Comparison of ENCODE assay signal across 16 cellular contexts in genomic region chr7:17661982-17662585, GRCh38.
A peak's percentile ranks its signal among the peaks of the same experiment; 100 is the strongest.
DNase-seq lines count a peak whose midpoint lies in the region; ATAC-seq and TF ChIP-seq lines count a peak whose summit lies in the region.
"Had no signal": no experiment of that assay in that cellular context is flagged by ENCODE, and none has a peak within 500 bp of the region (broad histone marks: within the 10 kb centered on the region; RNA-seq: fewer than 3 reads in every experiment).

No MANE protein-coding gene starts in this region.

- no peaks in the 10 kb centered on the region for H3K79me2 ChIP-seq in SK-N-SH (ENCODE audit: insufficient read depth)

- peak overlapping the region; percentile 53; the same call in 1 of the 2 replicates for H2AFZ ChIP-seq in SK-N-SH (ENCODE audit: low read depth)

- ATAC-seq in right lobe of liver = no peak
- ATAC-seq: activated CD8-positive, alpha-beta memory T cell treated with anti-CD3 and anti-CD28 coated beads, Interleukin-2, amount 10 ng/mL, durations not matched to agents 7 days and 5 days had no signal

- intact Hi-C loops in right lobe of liver (cut with DNase I) = no loop called here

- peaks cover 6% of the 10 kb centered on the region for H3F3A ChIP-seq in SK-N-SH (replicated peaks; ENCODE audit: insufficient read depth)

- TF ChIP-seq EP300 in SK-N-SH (IDR thresholded peaks at IDR 0.05; ENCODE audit: borderline replicate concordance in 1 of 2, low read depth in 1 of 2, low read length in 1 of 2) (no peak), tibial nerve (IDR thresholded peaks at IDR 0.05) (no peak)

- H3K4me3 ChIP-seq in SK-N-SH (ENCODE audit: low read depth in 2 of 2, low read length in 1 of 2) (no peak overlapping the region), tibial nerve (no peak overlapping the region), right lobe of liver (no peak overlapping the region)

- peaks cover 22% of the 10 kb centered on the region for H3K9me3 Mint-ChIP-seq in mesothelial cell of epicardium
- no peaks in the 10 kb centered on the region for H3K9me3 Mint-ChIP-seq in activated CD4-positive, alpha-beta memory T cell treated with anti-CD3 and anti-CD28 coated beads, Interleukin-2, amount 10 ng/mL, durations not matched to agents 7 days and 5 days
- H3K9me3 Mint-ChIP-seq: central memory CD8-positive, alpha-beta T cell had no signal

- TF ChIP-seq RAD21 in SK-N-SH (IDR thresholded peaks at IDR 0.05; ENCODE audit: low read length) = no peak

- CTCF ChIA-PET in SK-N-SH (lab: Yijun Ruan, JAX) = interaction anchor here (1.5 kb wide), 2 partner anchors 10 to 21 kb away, joined by 3 to 5 read pairs; no protein-coding TSS in a partner anchor
- CTCF ChIA-PET in activated CD4-positive, alpha-beta memory T cell treated with anti-CD3 and anti-CD28 coated beads, Interleukin-2, amount 10 ng/mL, durations not matched to agents 7 days and 5 days (lab: Charles Lee) = no interaction called here

- peaks cover 25% of the 10 kb centered on the region for H3K4me1 Mint-ChIP-seq in mesothelial cell of epicardium
- H3K4me1 Mint-ChIP-seq in activated CD4-positive, alpha-beta memory T cell treated with anti-CD3 and anti-CD28 coated beads, Interleukin-2, amount 10 ng/mL, durations not matched to agents 7 days and 5 days = no peaks in the 10 kb centered on the region
- H3K4me1 Mint-ChIP-seq: activated B cell treated with CpG ODN at 0.5 μM for 24 hours; activated CD8-positive, alpha-beta memory T cell treated with anti-CD3 and anti-CD28 coated beads, Interleukin-2, amount 10 ng/mL, durations not matched to agents 7 days and 5 days; central memory CD8-positive, alpha-beta T cell had no signal

- H3K36me3 ChIP-seq in SK-N-SH (replicated peaks in 1 of 2; ENCODE audit: control insufficient read depth in 1 of 2, insufficient read depth in 2 of 2, low read length in 1 of 2) (no peaks in the 10 kb centered on the region), tibial nerve (no peaks in the 10 kb centered on the region), right lobe of liver (no peaks in the 10 kb centered on the region)

- no peaks in the 10 kb centered on the region for H3K9me3 ChIP-seq in SK-N-SH
- H3K9me3 ChIP-seq in tibial nerve = peaks cover 0 to 10% (median 0%) of the 10 kb centered on the region in 4 donors
- no peaks in the 10 kb centered on the region for H3K9me3 ChIP-seq in right lobe of liver

- 18% methylated on average over 3 of the region's 3 CpGs for WGBS in SK-N-SH (ENCODE audit: low lambda C conversion rate)
- WGBS in tibial nerve, 2 donors = 48 to 58% methylated on average over 3 of the region's 3 CpGs
- 57% methylated on average over 1 of the region's 3 CpGs for WGBS in right lobe of liver (ENCODE audit: insufficient coverage, low coverage, low lambda C conversion rate, missing lambda C conversion rate)

- peak; percentile 68 for DNase-seq in Daoy (ENCODE audit: low read depth)
- no peak for DNase-seq in SK-N-SH
- DNase-seq in epithelial cell of prostate (ENCODE audit: low read depth, low spot score) = peak; percentile 97
- DNase-seq in mesothelial cell of epicardium (ENCODE audit: low spot score in 2 of 2, unreplicated experiment in 2 of 2) = no peak
- no peak for DNase-seq in GF-D8 (lab: John Stamatoyannopoulos, UW)
- DNase-seq in tibial nerve (ENCODE audit: low spot score in 2 of 2) = no peak
- no peak for DNase-seq in activated CD4-positive, alpha-beta memory T cell treated with anti-CD3 and anti-CD28 coated beads, Interleukin-2, amount 10 ng/mL, durations not matched to agents 7 days and 5 days
- DNase-seq in right lobe of liver = no peak
- DNase-seq: activated B cell treated with CpG ODN at 0.5 μM for 24 hours; activated CD8-positive, alpha-beta memory T cell treated with anti-CD3 and anti-CD28 coated beads, Interleukin-2, amount 10 ng/mL, durations not matched to agents 7 days and 5 days; activated naive CD4-positive, alpha-beta T cell; DMS 273 treated with DMSO at 0.1 percent for 48 hours; hypothalamus; MV-4-11; NCI-H2227 treated with DMSO at 0.1 percent for 48 hours had no signal

- no peaks in the 10 kb centered on the region for H4K20me1 ChIP-seq in SK-N-SH (ENCODE audit: insufficient read depth)

- H3K4me1 ChIP-seq in SK-N-SH (ENCODE audit: control insufficient read depth in 1 of 2, insufficient read depth in 2 of 2, low read depth in 1 of 2, low read length in 1 of 2) (peaks cover 0 to 18% of the 10 kb centered on the region in 2 experiments; a peak in 3 of 4 replicates), tibial nerve (no peaks in the 10 kb centered on the region), right lobe of liver (no peaks in the 10 kb centered on the region)

- POLR2A ChIA-PET in SK-N-SH (lab: Yijun Ruan, JAX) = no interaction called here
- POLR2A ChIA-PET in activated CD4-positive, alpha-beta memory T cell treated with anti-CD3 and anti-CD28 coated beads, Interleukin-2, amount 10 ng/mL, durations not matched to agents 7 days and 5 days (lab: Charles Lee) = no interaction called here

- no peaks in the 10 kb centered on the region for H3K9me2 ChIP-seq in SK-N-SH

- H3K27me3 Mint-ChIP-seq in mesothelial cell of epicardium (ENCODE audit: low read depth) = no peaks in the 10 kb centered on the region
- no peaks in the 10 kb centered on the region for H3K27me3 Mint-ChIP-seq in activated CD4-positive, alpha-beta memory T cell treated with anti-CD3 and anti-CD28 coated beads, Interleukin-2, amount 10 ng/mL, durations not matched to agents 7 days and 5 days
- H3K27me3 Mint-ChIP-seq: activated B cell treated with CpG ODN at 0.5 μM for 24 hours had no signal

- H3K27ac Mint-ChIP-seq in mesothelial cell of epicardium = peak overlapping the region; percentile 23
- H3K27ac Mint-ChIP-seq in activated CD4-positive, alpha-beta memory T cell treated with anti-CD3 and anti-CD28 coated beads, Interleukin-2, amount 10 ng/mL, durations not matched to agents 7 days and 5 days = no peak overlapping the region
- H3K27ac Mint-ChIP-seq: activated B cell treated with CpG ODN at 0.5 μM for 24 hours; activated CD8-positive, alpha-beta memory T cell treated with anti-CD3 and anti-CD28 coated beads, Interleukin-2, amount 10 ng/mL, durations not matched to agents 7 days and 5 days had no signal

- no peaks in the 10 kb centered on the region for H3K27me3 ChIP-seq in SK-N-SH (ENCODE audit: insufficient read depth)
- H3K27me3 ChIP-seq in tibial nerve = no peaks in the 10 kb centered on the region
- no peaks in the 10 kb centered on the region for H3K27me3 ChIP-seq in right lobe of liver

- TF ChIP-seq CTCF in SK-N-SH (IDR thresholded peaks at IDR 0.05) (no peak), mesothelial cell of epicardium (IDR thresholded peaks at IDR 0.05; ENCODE audit: unreplicated experiment) (no peak), tibial nerve (IDR thresholded peaks at IDR 0.05) (no peak), right lobe of liver (IDR thresholded peaks at IDR 0.05) (no peak)

- peak overlapping the region; percentile 50 for H3K4me2 ChIP-seq in SK-N-SH

- H3K4me3 Mint-ChIP-seq in mesothelial cell of epicardium = no peak overlapping the region
- H3K4me3 Mint-ChIP-seq in activated CD4-positive, alpha-beta memory T cell treated with anti-CD3 and anti-CD28 coated beads, Interleukin-2, amount 10 ng/mL, durations not matched to agents 7 days and 5 days = no peak overlapping the region
- H3K4me3 Mint-ChIP-seq: activated B cell treated with CpG ODN at 0.5 μM for 24 hours; activated CD8-positive, alpha-beta memory T cell treated with anti-CD3 and anti-CD28 coated beads, Interleukin-2, amount 10 ng/mL, durations not matched to agents 7 days and 5 days; central memory CD8-positive, alpha-beta T cell had no signal

- H3K27ac ChIP-seq in SK-N-SH (ENCODE audit: low read depth in 2 of 2, low read length in 1 of 2) (peak overlapping the region in 1 of 2 experiments; percentile 76; a peak in 2 of 4 replicates), epithelial cell of prostate (peak overlapping the region; percentile 79), tibial nerve (peak overlapping the region in 1 of 4 donors; percentile 14), right lobe of liver (no peak overlapping the region)

- H3K9ac ChIP-seq in SK-N-SH = no peak overlapping the region

- H3K36me3 Mint-ChIP-seq in mesothelial cell of epicardium = peaks cover 4% of the 10 kb centered on the region
- no peaks in the 10 kb centered on the region for H3K36me3 Mint-ChIP-seq in activated CD4-positive, alpha-beta memory T cell treated with anti-CD3 and anti-CD28 coated beads, Interleukin-2, amount 10 ng/mL, durations not matched to agents 7 days and 5 days (ENCODE audit: low read depth)
- H3K36me3 Mint-ChIP-seq: activated CD8-positive, alpha-beta memory T cell treated with anti-CD3 and anti-CD28 coated beads, Interleukin-2, amount 10 ng/mL, durations not matched to agents 7 days and 5 days had no signal

- no peak for TF ChIP-seq POLR2A in tibial nerve (IDR thresholded peaks at IDR 0.05)
- no peak for TF ChIP-seq POLR2A in right lobe of liver (IDR thresholded peaks at IDR 0.05)

TF ChIP-seq in SK-N-SH, 30 proteins besides CTCF, POLR2A, EP300 and RAD21:
- TF ChIP-seq MAX (IDR thresholded peaks at IDR 0.05; ENCODE audit: low read depth) (no peak), RXRA (IDR thresholded peaks at IDR 0.05; ENCODE audit: borderline replicate concordance, low read depth) (no peak)
TF ChIP-seq in SK-N-SH: peak in this region for 0.

Comparison
In these comparisons a context has a peak if more than half of its experiments do, and no peak if none do; other contexts are left out.
1. DNase-seq: peak in Daoy (single experiment) and epithelial cell of prostate (single experiment); none in SK-N-SH (single experiment), mesothelial cell of epicardium (0 of 2), GF-D8 (single experiment), tibial nerve (0 of 2), activated CD4-positive, alpha-beta memory T cell treated with anti-CD3 and anti-CD28 coated beads, Interleukin-2, amount 10 ng/mL, durations not matched to agents 7 days and 5 days (single experiment) and right lobe of liver (0 of 3).